Comparison of ENCODE assay signal across 19 cellular contexts in the genomic region with DNA sequence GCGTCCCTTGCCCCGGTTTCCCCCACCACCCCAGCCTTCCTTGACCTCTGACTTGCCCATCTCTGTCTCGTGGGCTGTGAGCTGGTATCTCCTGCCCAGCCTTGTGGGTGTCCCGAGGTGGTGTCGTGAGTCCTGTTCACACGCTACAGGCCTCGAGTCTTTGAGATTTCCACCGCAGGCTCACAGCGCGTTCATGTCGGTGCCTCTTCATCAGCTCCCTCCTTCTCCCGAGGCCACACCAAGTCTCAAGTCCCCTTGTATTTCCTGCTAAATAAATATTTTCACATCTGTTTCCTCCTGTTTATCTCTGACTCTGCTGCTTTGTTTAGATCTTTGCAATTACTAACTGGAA.
DNase-seq lines count a peak whose midpoint lies in the region; ATAC-seq and TF ChIP-seq lines count a peak whose summit lies in the region.
"Had no signal": no experiment of that assay in that cellular context is flagged by ENCODE, and none has a peak within 500 bp of the region (broad histone marks: within the 10 kb centered on the region; RNA-seq: fewer than 3 reads in every experiment).

No MANE protein-coding gene starts in this region.

- no peak for TF ChIP-seq CTCF in H9 (conservative IDR thresholded peaks at IDR 0.05)
- no peak for TF ChIP-seq CTCF in colonic mucosa (IDR thresholded peaks at IDR 0.05)
- no peak for TF ChIP-seq CTCF in left lung (IDR thresholded peaks at IDR 0.05)

- H2BK5ac ChIP-seq in H9 (ENCODE audit: insufficient read length, low read length), result no peak overlapping the region

- no peaks in the 10 kb centered on the region for H4K20me1 ChIP-seq in H9 (ENCODE audit: control insufficient read depth, insufficient read depth, insufficient read length)

- peak overlapping the region; percentile 0 to 71 (median 14); a peak in 4 of 7 replicates for H3K27ac Mint-ChIP-seq in H9
- no peak overlapping the region for H3K27ac Mint-ChIP-seq in activated CD4-positive, alpha-beta T cell treated with anti-CD3 and anti-CD28 coated beads, Interleukin-2, amount 10 ng/mL, durations not matched to agents 7 days and 5 days
- H3K27ac Mint-ChIP-seq: activated CD4-positive, alpha-beta T cell treated with anti-CD3 and anti-CD28 coated beads, Interleukin-2, amount 10 ng/mL, durations not matched to agents 24 days and 14 days; B cell; memory B cell had no signal

- peak; percentile 38 for ATAC-seq in left lung

- H3K9me3 ChIP-seq in H9 (ENCODE audit: control insufficient read depth, low read depth, low read length), result no peaks in the 10 kb centered on the region
- H3K9me3 ChIP-seq in colonic mucosa, result no peaks in the 10 kb centered on the region
- H3K9me3 ChIP-seq in left lung, result no peaks in the 10 kb centered on the region
- H3K9me3 ChIP-seq: Peyer's patch had no signal

- H4K5ac ChIP-seq in H9 (ENCODE audit: insufficient read length, low read depth, low read length), result no peak overlapping the region

- no peak overlapping the region for H3K4me3 Mint-ChIP-seq in H9
- H3K4me3 Mint-ChIP-seq in activated CD4-positive, alpha-beta T cell treated with anti-CD3 and anti-CD28 coated beads, Interleukin-2, amount 10 ng/mL, durations not matched to agents 7 days and 5 days, result no peak overlapping the region
- H3K4me3 Mint-ChIP-seq: activated CD4-positive, alpha-beta T cell treated with anti-CD3 and anti-CD28 coated beads, Interleukin-2, amount 10 ng/mL, durations not matched to agents 24 days and 14 days; B cell; memory B cell had no signal

- H3K36me3 ChIP-seq in colonic mucosa, result no peaks in the 10 kb centered on the region
- H3K36me3 ChIP-seq in left lung, result no peaks in the 10 kb centered on the region
- H3K36me3 ChIP-seq in rectal smooth muscle tissue (ENCODE audit: control insufficient read depth, insufficient read depth, low read length), result no peaks in the 10 kb centered on the region
- H3K36me3 ChIP-seq: Peyer's patch had no signal

- no peak overlapping the region for H3K23ac ChIP-seq in H9 (ENCODE audit: insufficient read length, low read depth, low read length)

- no peak overlapping the region for H3K9ac ChIP-seq in H9 (ENCODE audit: extremely low read depth, insufficient read length, low read length)
- peak overlapping the region in 1 of 2 donors; percentile 19 for H3K9ac ChIP-seq in colonic mucosa (ENCODE audit: low read depth in 2 of 2, low read length in 2 of 2)
- H3K9ac ChIP-seq in rectal smooth muscle tissue (ENCODE audit: low read length), result no peak overlapping the region
- H3K9ac ChIP-seq: parathyroid adenoma had no signal

- no peak overlapping the region for H3T11ph ChIP-seq in H9 (ENCODE audit: low read length)

- H3K23me2 ChIP-seq in H9 (ENCODE audit: insufficient read length, low read depth, low read length, poor library complexity, severe bottlenecking), result no peaks in the 10 kb centered on the region

- peak overlapping the region; percentile 31; the same call in 1 of the 2 replicates for H3K14ac ChIP-seq in H9 (ENCODE audit: insufficient read depth, low read length)

- DNase-seq in H9 (no peak), colonic mucosa (no peak), left lung (no peak), cerebellar cortex (ENCODE audit: low spot score) (no peak)
- no peak for DNase-seq in activated CD4-positive, alpha-beta T cell treated with anti-CD3 and anti-CD28 coated beads, Interleukin-2, amount 10 ng/mL, durations not matched to agents 7 days and 5 days
- no peak for DNase-seq in activated CD8-positive, alpha-beta memory T cell treated with anti-CD3 and anti-CD28 coated beads, Interleukin-2, amount 50 U/mL, for 4 hours
- DNase-seq in stimulated activated CD4-positive, alpha-beta T cell treated with anti-CD3 and anti-CD28 coated beads, Interleukin-4, amount 100 ng/mL, for 1 hour, result no peak
- DNase-seq: activated CD4-positive, alpha-beta T cell treated with anti-CD3 and anti-CD28 coated beads, Interleukin-2, amount 10 ng/mL, durations not matched to agents 24 days and 14 days; anterior cingulate cortex; DMS79; KBM-7; NCI-H1436; NCI-H526; Peyer's patch; stimulated activated CD4-positive, alpha-beta T cell treated with anti-CD3 and anti-CD28 coated beads, Interleukin-1b, Interleukin-23, amount 100 ng/mL, for 48 hours had no signal

- no peak overlapping the region for H2BK12ac ChIP-seq in H9 (ENCODE audit: insufficient read length, low read depth, low read length)

- WGBS in H9 (ENCODE audit: extremely low coverage, insufficient read length, low lambda C conversion rate), result no CpG with 5 or more reads among the region's 12 CpGs

- H2AK5ac ChIP-seq in H9 (ENCODE audit: insufficient read length, low read length), result no peak overlapping the region

- H3K27ac ChIP-seq in H9 (ENCODE audit: insufficient read length, low read depth, low read length), result no peak overlapping the region
- peak overlapping the region; percentile 20 for H3K27ac ChIP-seq in colonic mucosa
- H3K27ac ChIP-seq in left lung, result peak overlapping the region; percentile 26 to 58
- peak overlapping the region; percentile 79 for H3K27ac ChIP-seq in rectal smooth muscle tissue (ENCODE audit: low read depth, low read length)
- H3K27ac ChIP-seq: parathyroid adenoma had no signal

- no peak overlapping the region for H3K56ac ChIP-seq in H9 (ENCODE audit: insufficient read length, low read depth, low read length)

- no peak overlapping the region for H2BK120ac ChIP-seq in H9 (ENCODE audit: low read depth, low read length, poor library complexity, severe bottlenecking)

- H4K8ac ChIP-seq in H9 (replicated peaks; ENCODE audit: insufficient read length, low read depth, low read length), result no peak overlapping the region

- intact Hi-C loops in colonic mucosa (cut with DNase I), result no loop called here
- intact Hi-C loops in left lung (cut with DNase I), result no loop called here

- H3K79me2 ChIP-seq in H9 (ENCODE audit: insufficient read depth, low read length), result no peaks in the 10 kb centered on the region; the same call in 1 of the 2 replicates

- no peak overlapping the region for H3K4me3 ChIP-seq in colonic mucosa
- no peak overlapping the region for H3K4me3 ChIP-seq in left lung
- H3K4me3 ChIP-seq in rectal smooth muscle tissue (ENCODE audit: low read length), result no peak overlapping the region
- H3K4me3 ChIP-seq: Peyer's patch had no signal

- no peak overlapping the region for H3K4me2 ChIP-seq in H9 (ENCODE audit: insufficient read depth, insufficient read length, low read length)

- POLR2A ChIA-PET in activated CD4-positive, alpha-beta T cell treated with anti-CD3 and anti-CD28 coated beads, Interleukin-2, amount 10 ng/mL, durations not matched to agents 7 days and 5 days (lab: Charles Lee), result no interaction called here

- no peak overlapping the region for H2BK20ac ChIP-seq in H9 (ENCODE audit: low read depth, low read length, poor library complexity, severe bottlenecking)

- CTCF ChIA-PET in activated CD4-positive, alpha-beta T cell treated with anti-CD3 and anti-CD28 coated beads, Interleukin-2, amount 10 ng/mL, durations not matched to agents 7 days and 5 days (lab: Charles Lee), result no interaction called here

- H3K27me3 Mint-ChIP-seq in H9 (ENCODE audit: low read depth), result no peaks in the 10 kb centered on the region; the same call in 1 of the 2 replicates
- H3K27me3 Mint-ChIP-seq in activated CD4-positive, alpha-beta T cell treated with anti-CD3 and anti-CD28 coated beads, Interleukin-2, amount 10 ng/mL, durations not matched to agents 7 days and 5 days, result peaks cover 1% of the 10 kb centered on the region

- H4K91ac ChIP-seq in H9 (ENCODE audit: insufficient read length, low read depth, low read length), result no peak overlapping the region

- peaks cover 30 to 34% of the 10 kb centered on the region in 2 experiments for H3K4me1 Mint-ChIP-seq in H9
- H3K4me1 Mint-ChIP-seq in activated CD4-positive, alpha-beta T cell treated with anti-CD3 and anti-CD28 coated beads, Interleukin-2, amount 10 ng/mL, durations not matched to agents 7 days and 5 days, result no peaks in the 10 kb centered on the region
- H3K4me1 Mint-ChIP-seq: activated CD4-positive, alpha-beta T cell treated with anti-CD3 and anti-CD28 coated beads, Interleukin-2, amount 10 ng/mL, durations not matched to agents 24 days and 14 days; B cell; memory B cell had no signal

- peaks cover 3% of the 10 kb centered on the region for H3K79me1 ChIP-seq in H9 (ENCODE audit: insufficient read depth, low read depth, low read length, poor library complexity, severe bottlenecking)

- H3K4ac ChIP-seq in H9 (ENCODE audit: low read depth, low read length), result no peak overlapping the region

- H3K27me3 ChIP-seq in H9 (ENCODE audit: insufficient read depth, low read length), result no peaks in the 10 kb centered on the region; the same call in 1 of the 2 replicates
- H3K27me3 ChIP-seq in colonic mucosa, result no peaks in the 10 kb centered on the region
- H3K27me3 ChIP-seq in left lung, result no peaks in the 10 kb centered on the region
- H3K27me3 ChIP-seq in rectal smooth muscle tissue (ENCODE audit: control insufficient read depth, insufficient read depth, low read length), result no peaks in the 10 kb centered on the region
- H3K27me3 ChIP-seq: Peyer's patch had no signal

- H3K18ac ChIP-seq in H9 (ENCODE audit: insufficient read length, low read depth, low read length), result no peak overlapping the region

- H3K9me3 Mint-ChIP-seq in H9, result no peaks in the 10 kb centered on the region
- H3K9me3 Mint-ChIP-seq in activated CD4-positive, alpha-beta T cell treated with anti-CD3 and anti-CD28 coated beads, Interleukin-2, amount 10 ng/mL, durations not matched to agents 7 days and 5 days, result no peaks in the 10 kb centered on the region
- H3K9me3 Mint-ChIP-seq: activated CD4-positive, alpha-beta T cell treated with anti-CD3 and anti-CD28 coated beads, Interleukin-2, amount 10 ng/mL, durations not matched to agents 24 days and 14 days had no signal

- no peaks in the 10 kb centered on the region; the same call in 1 of the 2 replicates for H3K4me1 ChIP-seq in H9 (ENCODE audit: insufficient read depth, low read length)
- no peaks in the 10 kb centered on the region for H3K4me1 ChIP-seq in colonic mucosa
- H3K4me1 ChIP-seq in left lung, result peaks cover 0 to 22% of the 10 kb centered on the region in 2 donors
- H3K4me1 ChIP-seq in rectal smooth muscle tissue (ENCODE audit: control insufficient read depth, insufficient read depth, low read length), result peaks cover 8% of the 10 kb centered on the region
- H3K4me1 ChIP-seq: parathyroid adenoma had no signal

- H2AFZ ChIP-seq in H9 (ENCODE audit: low read length), result no peak overlapping the region
- H2AFZ ChIP-seq: parathyroid adenoma had no signal

- no peak overlapping the region for H2BK15ac ChIP-seq in H9 (ENCODE audit: low read depth, low read length)

- H3K36me3 Mint-ChIP-seq in H9 (ENCODE audit: insufficient read depth in 1 of 3, low read depth in 3 of 3), result peaks cover 0 to 10% (median 6%) of the 10 kb centered on the region in 3 experiments; a peak in 3 of 7 replicates
- no peaks in the 10 kb centered on the region for H3K36me3 Mint-ChIP-seq in activated CD4-positive, alpha-beta T cell treated with anti-CD3 and anti-CD28 coated beads, Interleukin-2, amount 10 ng/mL, durations not matched to agents 7 days and 5 days (ENCODE audit: low read depth)
- H3K36me3 Mint-ChIP-seq: memory B cell had no signal
